Comparison of ENCODE assay signal across 8 cellular contexts in genomic region chr5:157502143-157502647, GRCh38. TPM values are rescaled to one million over a fixed set of nuclear protein-coding genes. Genes with fewer than 3 reads are reported as not detected.
DNase-seq lines count a peak whose midpoint lies in the region; ATAC-seq and TF ChIP-seq lines count a peak whose summit lies in the region.

No MANE protein-coding gene starts in this region.

- H3K27ac ChIP-seq in gastroesophageal sphincter, result no peak overlapping the region

- TF ChIP-seq CTCF in GM13976 (IDR thresholded peaks at IDR 0.05; ENCODE audit: borderline replicate concordance, control extremely low read depth, extremely low read depth, insufficient read depth, missing control alignments) (no peak), gastroesophageal sphincter (IDR thresholded peaks at IDR 0.05) (no peak), WTC11 (IDR thresholded peaks at IDR 0.05) (no peak)

- CTCF ChIA-PET in WTC11 (lab: Charles Lee), result no interaction called here

- H3K27me3 Mint-ChIP-seq in WTC11 (ENCODE audit: low read depth), result no peaks in the 10 kb centered on the region

- POLR2A ChIA-PET in WTC11 (lab: Charles Lee), result no interaction called here

- DNase-seq in GM13976 (ENCODE audit: low spot score), result peak; percentile 69
- DNase-seq in GOT3 (lab: John Stamatoyannopoulos, UW), result no peak
- DNase-seq in middle frontal gyrus (ENCODE audit: extremely low spot score, low spot score), result no peak
- DNase-seq in NCI-H1694 (lab: John Stamatoyannopoulos, UW), result no peak
- DNase-seq in WTC11 (ENCODE audit: low spot score), result no peak

- 65 to 74% methylated on average over 3 to 7 of the region's 8 CpGs for WGBS in gastroesophageal sphincter (ENCODE audit: low coverage in 1 of 2), 2 donors

- no peak overlapping the region for H3K27ac Mint-ChIP-seq in WTC11

- peaks cover 0 to 8% (median 0%) of the 10 kb centered on the region in 3 donors for H3K4me1 ChIP-seq in gastroesophageal sphincter

- ATAC-seq in GM21390 (IDR thresholded peaks at IDR 0.05; ENCODE audit: unreplicated experiment) (peak; percentile 81), HG03520 (IDR thresholded peaks at IDR 0.05; ENCODE audit: unreplicated experiment) (peak; percentile 79), gastroesophageal sphincter (peak; percentile 20), WTC11 (no peak)

- H3K4me3 Mint-ChIP-seq in WTC11, result no peak overlapping the region

- TF ChIP-seq EP300 in gastroesophageal sphincter (IDR thresholded peaks at IDR 0.05), result no peak

- no peaks in the 10 kb centered on the region for H3K4me1 Mint-ChIP-seq in WTC11

- peaks cover 5% of the 10 kb centered on the region for H3K36me3 Mint-ChIP-seq in WTC11

- H3K36me3 ChIP-seq in gastroesophageal sphincter, result peaks cover 0 to 91% of the 10 kb centered on the region in 2 donors

- H3K4me3 ChIP-seq in gastroesophageal sphincter, result no peak overlapping the region

- no peak for TF ChIP-seq POLR2A in gastroesophageal sphincter (IDR thresholded peaks at IDR 0.05)

- no peaks in the 10 kb centered on the region for H3K9me3 Mint-ChIP-seq in WTC11

- in situ Hi-C loops in GM13976 (cut with MboI; ENCODE audit: low sequenced_read_pairs, unreplicated experiment), result no loop called here

- H3K9me3 ChIP-seq in gastroesophageal sphincter, result no peaks in the 10 kb centered on the region

- no peaks in the 10 kb centered on the region for H3K27me3 ChIP-seq in gastroesophageal sphincter

TF ChIP-seq in WTC11, 78 proteins besides CTCF, POLR2A, EP300 and RAD21:
- TF ChIP-seq ERG (CRISPR knock-in tag; IDR thresholded peaks at IDR 0.05) (no peak), KAT7 (CRISPR knock-in tag; IDR thresholded peaks at IDR 0.05; ENCODE audit: borderline replicate concordance) (no peak), FOXP1 (CRISPR knock-in tag; IDR thresholded peaks at IDR 0.05; ENCODE audit: borderline replicate concordance) (no peak), TCF7 (CRISPR knock-in tag; IDR thresholded peaks at IDR 0.05; ENCODE audit: low read depth) (no peak)
- TF ChIP-seq, protein P1, sequence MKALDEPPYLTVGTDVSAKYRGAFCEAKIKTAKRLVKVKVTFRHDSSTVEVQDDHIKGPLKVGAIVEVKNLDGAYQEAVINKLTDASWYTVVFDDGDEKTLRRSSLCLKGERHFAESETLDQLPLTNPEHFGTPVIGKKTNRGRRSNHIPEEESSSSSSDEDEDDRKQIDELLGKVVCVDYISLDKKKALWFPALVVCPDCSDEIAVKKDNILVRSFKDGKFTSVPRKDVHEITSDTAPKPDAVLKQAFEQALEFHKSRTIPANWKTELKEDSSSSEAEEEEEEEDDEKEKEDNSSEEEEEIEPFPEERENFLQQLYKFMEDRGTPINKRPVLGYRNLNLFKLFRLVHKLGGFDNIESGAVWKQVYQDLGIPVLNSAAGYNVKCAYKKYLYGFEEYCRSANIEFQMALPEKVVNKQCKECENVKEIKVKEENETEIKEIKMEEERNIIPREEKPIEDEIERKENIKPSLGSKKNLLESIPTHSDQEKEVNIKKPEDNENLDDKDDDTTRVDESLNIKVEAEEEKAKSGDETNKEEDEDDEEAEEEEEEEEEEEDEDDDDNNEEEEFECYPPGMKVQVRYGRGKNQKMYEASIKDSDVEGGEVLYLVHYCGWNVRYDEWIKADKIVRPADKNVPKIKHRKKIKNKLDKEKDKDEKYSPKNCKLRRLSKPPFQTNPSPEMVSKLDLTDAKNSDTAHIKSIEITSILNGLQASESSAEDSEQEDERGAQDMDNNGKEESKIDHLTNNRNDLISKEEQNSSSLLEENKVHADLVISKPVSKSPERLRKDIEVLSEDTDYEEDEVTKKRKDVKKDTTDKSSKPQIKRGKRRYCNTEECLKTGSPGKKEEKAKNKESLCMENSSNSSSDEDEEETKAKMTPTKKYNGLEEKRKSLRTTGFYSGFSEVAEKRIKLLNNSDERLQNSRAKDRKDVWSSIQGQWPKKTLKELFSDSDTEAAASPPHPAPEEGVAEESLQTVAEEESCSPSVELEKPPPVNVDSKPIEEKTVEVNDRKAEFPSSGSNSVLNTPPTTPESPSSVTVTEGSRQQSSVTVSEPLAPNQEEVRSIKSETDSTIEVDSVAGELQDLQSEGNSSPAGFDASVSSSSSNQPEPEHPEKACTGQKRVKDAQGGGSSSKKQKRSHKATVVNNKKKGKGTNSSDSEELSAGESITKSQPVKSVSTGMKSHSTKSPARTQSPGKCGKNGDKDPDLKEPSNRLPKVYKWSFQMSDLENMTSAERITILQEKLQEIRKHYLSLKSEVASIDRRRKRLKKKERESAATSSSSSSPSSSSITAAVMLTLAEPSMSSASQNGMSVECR (CRISPR knock-in tag; IDR thresholded peaks at IDR 0.05; ENCODE audit: borderline replicate concordance), result no peak

RNA-seq across cellular contexts. Expression of gene NIPAL4, which starts 42.2 kb away (rescaled TPM):
- total RNA-seq in gastroesophageal sphincter, result 1 to 10 TPM; 1.2 to 4.8 (median 2.7) TPM
- 0.11 TPM in 1 of 3 replicates, not detected in the others for total RNA-seq in WTC11 (2021)
